In the genomic region with DNA sequence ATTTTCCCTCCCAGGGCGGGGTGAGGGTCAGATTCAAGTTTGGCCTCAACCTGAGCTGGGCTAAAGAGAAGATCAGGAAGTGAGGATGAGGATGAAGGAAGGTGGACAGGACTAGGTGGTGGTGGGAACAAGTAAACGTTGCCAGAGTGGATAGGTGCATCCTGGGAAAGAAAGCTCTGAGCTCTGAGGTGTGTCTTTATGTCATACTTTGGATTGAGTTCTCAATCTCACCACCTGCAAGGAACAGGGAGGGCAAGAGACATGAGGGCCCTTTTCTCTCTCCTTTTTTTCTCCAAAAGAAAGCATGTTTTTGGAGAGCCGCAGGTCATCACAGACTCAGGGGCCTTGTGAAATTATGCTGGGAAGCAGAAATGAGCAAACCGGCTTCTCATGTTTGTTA, we compare ENCODE assay signal across 23 cellular contexts. TPM values are rescaled to one million over a fixed set of nuclear protein-coding genes. Genes with fewer than 3 reads are reported as not detected.
"Had no signal": no experiment of that assay in that cellular context is flagged by ENCODE, and none has a peak within 500 bp of the region (broad histone marks: within the 10 kb centered on the region; RNA-seq: fewer than 3 reads in every experiment).

No MANE protein-coding gene starts in this region.

- H3K9me3 Mint-ChIP-seq: activated CD4-positive, alpha-beta memory T cell treated with anti-CD3 and anti-CD28 coated beads for 36 hours; activated CD4-positive, alpha-beta T cell treated with anti-CD3 and anti-CD28 coated beads, Interleukin-2, amount 10 ng/mL, durations not matched to agents 24 days and 14 days; activated naive CD4-positive, alpha-beta T cell treated with anti-CD3 and anti-CD28 coated beads, Interleukin-2, amount 50 U/mL, for 72 hours; activated naive CD8-positive, alpha-beta T cell treated with anti-CD3 and anti-CD28 coated beads, Interleukin-2, amount 50 U/mL, for 24 hours; activated T-cell treated with anti-CD3 and anti-CD28 coated beads, Interleukin-2, amount 50 U/mL, for 4 hours; brain; T-helper 1 cell treated with Interleukin-12 subunit alpha and Interleukin-12 subunit beta and Interleukin-4 antibody, amounts not matched to agents 30 μg/mL and 1 μg/mL, for 36 hours had no signal

- H3K4me1 Mint-ChIP-seq: activated CD4-positive, alpha-beta T cell treated with anti-CD3 and anti-CD28 coated beads, Interleukin-2, amount 10 ng/mL, durations not matched to agents 24 days and 14 days had no signal

- H3K4me3 ChIP-seq: ascending aorta, cardiac muscle cell had no signal

- H3K9me3 ChIP-seq: ascending aorta had no signal

- H3K4me3 Mint-ChIP-seq: activated CD4-positive, alpha-beta memory T cell treated with anti-CD3 and anti-CD28 coated beads for 36 hours; activated CD4-positive, alpha-beta T cell treated with anti-CD3 and anti-CD28 coated beads, Interleukin-2, amount 10 ng/mL, durations not matched to agents 24 days and 14 days; activated naive CD8-positive, alpha-beta T cell treated with anti-CD3 and anti-CD28 coated beads, Interleukin-2, amount 50 U/mL, for 24 hours; activated T-cell treated with anti-CD3 and anti-CD28 coated beads, Interleukin-2, amount 50 U/mL, for 4 hours; brain; T-helper 1 cell treated with Interleukin-12 subunit alpha and Interleukin-12 subunit beta and Interleukin-4 antibody, amounts not matched to agents 30 μg/mL and 1 μg/mL, for 36 hours had no signal

- ATAC-seq: activated naive CD8-positive, alpha-beta T cell treated with anti-CD3 and anti-CD28 coated beads, Interleukin-2, amount 50 U/mL, for 24 hours; activated T-cell treated with anti-CD3 and anti-CD28 coated beads, Interleukin-2, amount 50 U/mL, for 4 hours had no signal

- H3K36me3 Mint-ChIP-seq: activated CD4-positive, alpha-beta memory T cell treated with anti-CD3 and anti-CD28 coated beads for 36 hours; activated naive CD4-positive, alpha-beta T cell treated with anti-CD3 and anti-CD28 coated beads, Interleukin-2, amount 50 U/mL, for 72 hours; brain had no signal

- H3K27ac ChIP-seq: ascending aorta, cardiac muscle cell had no signal

- H3K4me1 ChIP-seq: ascending aorta had no signal

- H3K36me3 ChIP-seq: ascending aorta, cardiac muscle cell had no signal

- H3K27me3 ChIP-seq: ascending aorta, cardiac muscle cell had no signal

- DNase-seq: activated CD4-positive, alpha-beta memory T cell treated with anti-CD3 and anti-CD28 coated beads for 36 hours; activated CD4-positive, alpha-beta T cell treated with anti-CD3 and anti-CD28 coated beads for 1 hour; activated CD4-positive, alpha-beta T cell treated with anti-CD3 and anti-CD28 coated beads, Interleukin-2, amount 10 ng/mL, durations not matched to agents 24 days and 14 days; activated CD8-positive, alpha-beta memory T cell treated with anti-CD3 and anti-CD28 coated beads for 24 hours; activated effector memory CD4-positive, alpha-beta T cell treated with anti-CD3 and anti-CD28 coated beads, Interleukin-2, amount 50 U/mL, for 16 hours; activated naive CD4-positive, alpha-beta T cell treated with Interleukin-2 at 50 U/mL for 16 hours; activated naive CD8-positive, alpha-beta T cell treated with anti-CD3 and anti-CD28 coated beads, Interleukin-2, amount 50 U/mL, for 24 hours; activated T-cell treated with anti-CD3 and anti-CD28 coated beads, Interleukin-2, amount 50 U/mL, for 4 hours; amniotic stem cell; Kasumi-1; NCI-H146; NCI-H187 treated with DMSO at 0.1 percent for 48 hours; NCI-H2081 treated with DMSO at 0.1 percent for 48 hours; NCI-H446; NCI-H524; SHP77 treated with DMSO at 0.1 percent for 48 hours had no signal

- H3K27ac Mint-ChIP-seq: activated CD4-positive, alpha-beta memory T cell treated with anti-CD3 and anti-CD28 coated beads for 36 hours; activated CD4-positive, alpha-beta T cell treated with anti-CD3 and anti-CD28 coated beads, Interleukin-2, amount 10 ng/mL, durations not matched to agents 24 days and 14 days; activated naive CD4-positive, alpha-beta T cell treated with anti-CD3 and anti-CD28 coated beads, Interleukin-2, amount 50 U/mL, for 72 hours; activated naive CD8-positive, alpha-beta T cell treated with anti-CD3 and anti-CD28 coated beads, Interleukin-2, amount 50 U/mL, for 24 hours; brain had no signal

RNA-seq across cellular contexts. Expression of gene IGFL1, which starts 38.2 kb away (rescaled TPM):
- total RNA-seq: activated CD4-positive, alpha-beta memory T cell treated with anti-CD3 and anti-CD28 coated beads for 36 hours; activated CD4-positive, alpha-beta T cell treated with anti-CD3 and anti-CD28 coated beads, Interleukin-2, amount 10 ng/mL, durations not matched to agents 24 days and 14 days; activated naive CD4-positive, alpha-beta T cell treated with anti-CD3 and anti-CD28 coated beads, Interleukin-2, amount 50 U/mL, for 72 hours; activated T-cell treated with anti-CD3 and anti-CD28 coated beads, Interleukin-2, amount 50 U/mL, for 4 hours; ascending aorta; cardiac muscle cell; cerebellum; SK-MEL-5 had no signal
- polyA plus RNA-seq: cardiac muscle cell had no signal

RNA-seq across cellular contexts. Expression of gene IGFL2, which starts 43.3 kb away (rescaled TPM):
- total RNA-seq: activated CD4-positive, alpha-beta memory T cell treated with anti-CD3 and anti-CD28 coated beads for 36 hours; activated T-cell treated with anti-CD3 and anti-CD28 coated beads, Interleukin-2, amount 50 U/mL, for 4 hours; ascending aorta; cardiac muscle cell; SK-MEL-5 had no signal
